12 cellular contexts compared by ENCODE assay signal in genomic region chr1:51661081-51661518, GRCh38. TPM values are rescaled to one million over a fixed set of nuclear protein-coding genes. Genes with fewer than 3 reads are reported as not detected.
A peak's percentile ranks its signal among the peaks of the same experiment; 100 is the strongest.
DNase-seq lines count a peak whose midpoint lies in the region; ATAC-seq, FAIRE-seq and TF ChIP-seq lines count a peak whose summit lies in the region.
"Had no signal": no experiment of that assay in that cellular context is flagged by ENCODE, and none has a peak within 500 bp of the region (broad histone marks: within the 10 kb centered on the region; RNA-seq: fewer than 3 reads in every experiment).

No MANE protein-coding gene starts in this region.

- H3K9me3 ChIP-seq in keratinocyte (ENCODE audit: control insufficient read depth, low read depth, low read length): no peaks in the 10 kb centered on the region

- no TSS peak for BruUV-seq in MCF 10A (replicated peaks; lab: Mats Ljungman, UMichigan)

- peak overlapping the region; percentile 87 for H3K4me2 ChIP-seq in keratinocyte (ENCODE audit: control insufficient read depth, extremely low read depth, insufficient read depth, low read depth, low read length)

- no peaks in the 10 kb centered on the region for H4K20me1 ChIP-seq in keratinocyte (ENCODE audit: control insufficient read depth, extremely low read depth, insufficient read depth, low read length)

- peak; percentile 56 for FAIRE-seq in keratinocyte (lab: Jason Lieb, UNC)
- FAIRE-seq in urothelium cell line (lab: Jason Lieb, UNC): no peak
- FAIRE-seq: GM18507, TTC549 had no signal

- CTCF ChIA-PET in MCF 10A (lab: Yijun Ruan, JAX): interaction anchor here (0.7 kb wide), 1 partner anchor 895 kb away, joined by 3 read pairs; no protein-coding TSS in a partner anchor

- peaks cover 6% of the 10 kb centered on the region for H3K36me3 Mint-ChIP-seq in MCF 10A (ENCODE audit: insufficient read depth, unreplicated experiment)
- H3K36me3 Mint-ChIP-seq: activated naive CD8-positive, alpha-beta T cell treated with anti-CD3 and anti-CD28 coated beads, Interleukin-2, amount 10 ng/mL, durations not matched to agents 7 days and 5 days had no signal

- peak; percentile 89 for DNase-seq in MCF 10A (ENCODE audit: unreplicated experiment)
- DNase-seq in keratinocyte (ENCODE audit: low read depth, low spot score): no peak
- DNase-seq in urothelium cell line (ENCODE audit: low spot score): peak; percentile 72
- DNase-seq in NCI-H2171 (lab: John Stamatoyannopoulos, UW): no peak
- no peak for DNase-seq in GF-D8 (lab: John Stamatoyannopoulos, UW)
- DNase-seq: activated naive CD8-positive, alpha-beta T cell treated with anti-CD3 and anti-CD28 coated beads, Interleukin-2, amount 10 ng/mL, durations not matched to agents 7 days and 5 days; mesendoderm; NCI-H1694 had no signal

- H2AFZ ChIP-seq in keratinocyte (ENCODE audit: control insufficient read depth, low read length): no peak overlapping the region

- H3K4me3 Mint-ChIP-seq in MCF 10A (ENCODE audit: unreplicated experiment): peak overlapping the region; percentile 59
- H3K4me3 Mint-ChIP-seq: activated naive CD8-positive, alpha-beta T cell treated with anti-CD3 and anti-CD28 coated beads, Interleukin-2, amount 10 ng/mL, durations not matched to agents 7 days and 5 days had no signal

- peaks cover 33% of the 10 kb centered on the region for H3K4me1 Mint-ChIP-seq in MCF 10A (ENCODE audit: insufficient read depth, unreplicated experiment)
- H3K4me1 Mint-ChIP-seq: activated naive CD8-positive, alpha-beta T cell treated with anti-CD3 and anti-CD28 coated beads, Interleukin-2, amount 10 ng/mL, durations not matched to agents 7 days and 5 days had no signal

- POLR2A ChIA-PET in MCF 10A (lab: Yijun Ruan, JAX): interaction anchor here (0.6 to 1.4 kb wide), 10 partner anchors 10 to 69 kb away, joined by 3 to 13 read pairs (median 4); no protein-coding TSS in a partner anchor

- no peak for ATAC-seq in HG03175 (IDR thresholded peaks at IDR 0.05; ENCODE audit: unreplicated experiment)

- peak overlapping the region in 2 of 3 experiments; percentile 25 to 54 for H3K4me3 ChIP-seq in keratinocyte (ENCODE audit: control insufficient read depth in 2 of 3, extremely low read depth in 1 of 3, insufficient read depth in 2 of 3, low read depth in 1 of 3, low read length in 3 of 3)

- no peaks in the 10 kb centered on the region for H3K36me3 ChIP-seq in keratinocyte (ENCODE audit: control insufficient read depth in 2 of 2, extremely low read depth in 1 of 2, insufficient read depth in 2 of 2, low read length in 2 of 2)

- dilution Hi-C loops in keratinocyte (cut with MboI; ENCODE audit: extremely low pct_ligation_motif_present, low sequenced_read_pairs): no loop called here

- H3K27me3 ChIP-seq in keratinocyte (ENCODE audit: control insufficient read depth, extremely low read depth, insufficient read depth, low read length): no peaks in the 10 kb centered on the region

- intact Hi-C loops in MCF 10A (cut with micrococcal nuclease): no loop called here

- H3K4me1 ChIP-seq in keratinocyte (ENCODE audit: control insufficient read depth, extremely low read depth, insufficient read depth, low read length): peaks cover 16% of the 10 kb centered on the region

- H3K9me3 Mint-ChIP-seq in MCF 10A (ENCODE audit: unreplicated experiment): no peaks in the 10 kb centered on the region
- H3K9me3 Mint-ChIP-seq: activated naive CD8-positive, alpha-beta T cell treated with anti-CD3 and anti-CD28 coated beads, Interleukin-2, amount 10 ng/mL, durations not matched to agents 7 days and 5 days had no signal

- H3K79me2 ChIP-seq in keratinocyte (ENCODE audit: control insufficient read depth, insufficient read depth, low read length): peaks cover 9% of the 10 kb centered on the region

- no peaks in the 10 kb centered on the region for H3K9me1 ChIP-seq in keratinocyte (ENCODE audit: control insufficient read depth, extremely low read depth, insufficient read depth, low read length)

- TF ChIP-seq CTCF in MCF 10A (IDR thresholded peaks at IDR 0.05; ENCODE audit: unreplicated experiment) (no peak), keratinocyte (optimal IDR thresholded peaks at IDR 0.05 in 1 of 3, IDR thresholded peaks at IDR 0.05 in 1 of 3, conservative IDR thresholded peaks at IDR 0.05 in 1 of 3; ENCODE audit: extremely low read depth in 1 of 3, insufficient read depth in 2 of 3, low read length in 3 of 3) (no peak)

- no peak overlapping the region for H3K9ac ChIP-seq in keratinocyte (ENCODE audit: control insufficient read depth, extremely low read depth, insufficient read depth, low read length)

- H3K27ac ChIP-seq in keratinocyte (ENCODE audit: control insufficient read depth, insufficient read depth, low read length): peak overlapping the region; percentile 38

- TF ChIP-seq RAD21 in Ishikawa (IDR thresholded peaks at IDR 0.05; ENCODE audit: low read depth): no peak

- H3K27me3 Mint-ChIP-seq in MCF 10A (ENCODE audit: insufficient read depth, unreplicated experiment): no peaks in the 10 kb centered on the region
- H3K27me3 Mint-ChIP-seq: activated naive CD8-positive, alpha-beta T cell treated with anti-CD3 and anti-CD28 coated beads, Interleukin-2, amount 10 ng/mL, durations not matched to agents 7 days and 5 days had no signal

- peak overlapping the region; percentile 87 for H3K27ac Mint-ChIP-seq in MCF 10A (ENCODE audit: low read depth, unreplicated experiment)
- H3K27ac Mint-ChIP-seq: activated naive CD8-positive, alpha-beta T cell treated with anti-CD3 and anti-CD28 coated beads, Interleukin-2, amount 10 ng/mL, durations not matched to agents 7 days and 5 days had no signal

- TF ChIP-seq EP300 in Ishikawa (IDR thresholded peaks at IDR 0.05; ENCODE audit: borderline replicate concordance): no peak

TF ChIP-seq in Ishikawa, 13 proteins besides CTCF, POLR2A, EP300 and RAD21:
- no peak for TF ChIP-seq YY1 (IDR thresholded peaks at IDR 0.05; ENCODE audit: low read depth)
- no peak for TF ChIP-seq CREB1 (IDR thresholded peaks at IDR 0.05; ENCODE audit: low read depth)
- no peak for TF ChIP-seq TCF12 (IDR thresholded peaks at IDR 0.05; ENCODE audit: low read depth)
- TF ChIP-seq EGR1 (IDR thresholded peaks at IDR 0.05): no peak
- TF ChIP-seq FOXM1 (IDR thresholded peaks at IDR 0.05; ENCODE audit: borderline replicate concordance, low read depth): no peak
- TF ChIP-seq USF1 (IDR thresholded peaks at IDR 0.05): no peak
- no peak for TF ChIP-seq REST (IDR thresholded peaks at IDR 0.05; ENCODE audit: low read depth)
- no peak for TF ChIP-seq CEBPB (IDR thresholded peaks at IDR 0.05)
- peak; percentile 52; the same call in 1 of the 2 replicates for TF ChIP-seq TEAD4 (IDR thresholded peaks at IDR 0.05)
- 0 out of 2 replicates have a peak, but pooled peaks have one; percentile 18 for TF ChIP-seq NFIC (IDR thresholded peaks at IDR 0.05)

RNA-seq across cellular contexts. Expression of gene OSBPL9, which starts 44.2 kb away (rescaled TPM):
- 51.7 and 60.4 TPM in 2 replicates for total RNA-seq in MCF 10A (2022)
- 49.1 to 68.0 TPM (median 62.7 TPM) in 3 replicates for polyA plus RNA-seq in keratinocyte
- 33.5 TPM for polyA plus RNA-seq in keratinocyte (2011; ENCODE audit: low read depth)
- 33.1 and 74.8 TPM in 2 replicates for polyA plus RNA-seq in keratinocyte (2011; cell fraction: cytosol; rRNA removed)
- polyA plus RNA-seq in keratinocyte (2011; cell fraction: nucleus; rRNA removed): 63.3 and 70.7 TPM in 2 replicates
- 36.3 and 38.4 TPM in 2 replicates for polyA plus RNA-seq in keratinocyte (2012; ENCODE audit: low replicate concordance)
- polyA minus RNA-seq in keratinocyte: 82.5 to 90.1 TPM (median 90.1 TPM) in 3 replicates
- 42.0 TPM for polyA minus RNA-seq in keratinocyte (2011; cell fraction: cytosol; rRNA and poly(A)+ RNA removed)
- 71.3 and 98.7 TPM in 2 replicates for polyA minus RNA-seq in keratinocyte (2011; cell fraction: nucleus; rRNA and poly(A)+ RNA removed)

Comparison
In these comparisons a context has a peak if more than half of its experiments do, and no peak if none do; other contexts are left out.
1. DNase-seq: peak in MCF 10A (single experiment) and urothelium cell line (single experiment); none in keratinocyte (single experiment), NCI-H2171 (single experiment) and GF-D8 (single experiment).